ENCODE assay signal across 8 cellular contexts in the genomic region with DNA sequence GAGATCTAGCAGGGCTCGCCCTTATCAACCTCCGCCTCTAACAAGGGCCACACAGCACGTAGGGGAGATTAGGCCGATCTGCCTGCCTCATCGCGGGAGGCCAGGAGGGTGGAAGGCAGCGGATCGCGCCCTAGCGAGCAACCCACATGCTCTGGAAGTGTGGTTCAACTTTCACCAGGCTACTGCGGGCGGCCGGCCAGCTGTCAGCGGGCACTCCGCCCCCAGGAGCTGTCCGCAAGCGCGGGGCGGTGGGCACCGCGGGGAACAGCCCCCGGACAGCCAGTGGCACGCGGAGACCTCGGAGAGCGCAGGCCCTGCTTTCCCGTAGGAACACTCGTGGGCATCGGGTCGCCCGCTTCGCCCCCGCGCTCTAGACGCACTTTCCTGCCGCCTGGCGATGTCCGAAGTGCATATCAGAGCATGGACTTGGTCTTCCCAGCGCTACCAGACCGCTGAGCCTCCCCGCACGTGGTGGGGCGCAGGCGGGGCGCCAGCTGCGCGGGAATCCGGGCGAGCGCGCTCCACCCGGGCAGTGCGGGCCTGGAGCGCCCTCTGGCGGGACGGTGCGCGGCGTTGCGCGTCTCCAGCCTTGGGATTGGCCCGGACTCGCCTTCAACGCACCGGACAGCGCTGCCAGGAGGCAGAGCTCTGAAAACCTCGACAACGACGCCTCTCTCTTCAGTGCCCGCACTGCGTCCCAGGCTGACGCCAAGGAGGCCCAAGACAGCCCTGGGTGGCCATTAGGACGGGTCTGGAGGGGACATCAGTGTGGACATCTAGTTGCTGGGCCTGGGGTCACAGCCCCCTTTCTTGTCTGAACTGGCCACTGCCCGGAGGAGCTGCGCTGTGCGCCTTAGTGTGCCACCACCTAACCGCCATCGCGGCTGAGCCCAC. TPM values are rescaled to one million over a fixed set of nuclear protein-coding genes. Genes with fewer than 3 reads are reported as not detected.
A peak's percentile ranks its signal among the peaks of the same experiment; 100 is the strongest.
DNase-seq lines count a peak whose midpoint lies in the region; ATAC-seq, FAIRE-seq and TF ChIP-seq lines count a peak whose summit lies in the region.

No MANE protein-coding gene starts in this region.

- H3K27me3 ChIP-seq in OCI-LY3 (ENCODE audit: low read depth, low read length) (peaks cover 13% of the 10 kb centered on the region), mucosa of rectum (ENCODE audit: control insufficient read depth in 2 of 2, insufficient read depth in 2 of 2, low read length in 2 of 2) (peaks cover 4 to 5% of the 10 kb centered on the region in 2 donors)

- peaks cover 27% of the 10 kb centered on the region for H3K27me3 Mint-ChIP-seq in activated T-cell treated with anti-CD3 and anti-CD28 coated beads, Interleukin-2, amount 50 U/mL, for 24 hours

- no peak overlapping the region for H3K4me3 ChIP-seq in OCI-LY3 (ENCODE audit: low read length)
- H3K4me3 ChIP-seq in mucosa of rectum (ENCODE audit: low read length in 2 of 2): peak overlapping the region; percentile 51 to 58

- peak overlapping the region; percentile 27 for H3K4me3 Mint-ChIP-seq in activated T-cell treated with anti-CD3 and anti-CD28 coated beads, Interleukin-2, amount 50 U/mL, for 24 hours

- peaks cover 14% of the 10 kb centered on the region for H3K4me1 ChIP-seq in OCI-LY3 (ENCODE audit: low read length)
- peaks cover 18 to 19% of the 10 kb centered on the region in 2 donors for H3K4me1 ChIP-seq in mucosa of rectum (ENCODE audit: control insufficient read depth in 2 of 2, insufficient read depth in 2 of 2, low read length in 2 of 2)

- DNase-seq in DMS53 treated with DMSO at 0.1 percent for 48 hours (lab: John Stamatoyannopoulos, UW; ENCODE audit: unreplicated experiment) (peak; percentile 54), HTR-8/SVneo (ENCODE audit: insufficient read length, low spot score) (peak; percentile 89)
- peak; percentile 92 for DNase-seq in activated T-cell treated with anti-CD3 and anti-CD28 coated beads, Interleukin-2, amount 50 U/mL, for 24 hours
- peak; percentile 48 to 61 for DNase-seq in stimulated activated CD8-positive, alpha-beta memory T cell treated with anti-CD3 and anti-CD28 coated beads, Interleukin-2, amount 100 ng/mL, for 1 hour (ENCODE audit: low read depth in 2 of 2)

- no peaks in the 10 kb centered on the region for H4K20me1 ChIP-seq in OCI-LY3 (ENCODE audit: insufficient read depth, low read length)

- H3K9ac ChIP-seq in OCI-LY3 (ENCODE audit: low read length) (no peak overlapping the region), mucosa of rectum (ENCODE audit: low read depth in 1 of 2, low read length in 2 of 2) (peak overlapping the region; percentile 37 to 38)

- peak; percentile 50 for TF ChIP-seq CTCF in OCI-LY3 (IDR thresholded peaks at IDR 0.05; ENCODE audit: low read depth, low read length)

- H3K4me1 Mint-ChIP-seq in activated T-cell treated with anti-CD3 and anti-CD28 coated beads, Interleukin-2, amount 50 U/mL, for 24 hours (ENCODE audit: low read depth): peaks cover 32% of the 10 kb centered on the region

- no peak overlapping the region for H3K27ac Mint-ChIP-seq in activated T-cell treated with anti-CD3 and anti-CD28 coated beads, Interleukin-2, amount 50 U/mL, for 24 hours

- H3K27ac ChIP-seq in OCI-LY3 (ENCODE audit: low read length): no peak overlapping the region
- no peak overlapping the region for H3K27ac ChIP-seq in mucosa of rectum (ENCODE audit: low read depth in 2 of 2, low read length in 2 of 2)

- peaks cover 8% of the 10 kb centered on the region for H3K36me3 Mint-ChIP-seq in activated T-cell treated with anti-CD3 and anti-CD28 coated beads, Interleukin-2, amount 50 U/mL, for 24 hours (ENCODE audit: low read depth)

- no peak overlapping the region for H2AFZ ChIP-seq in OCI-LY3 (ENCODE audit: low read depth, low read length)

- H3K36me3 ChIP-seq in OCI-LY3 (replicated peaks; ENCODE audit: low read depth, low read length): no peaks in the 10 kb centered on the region
- no peaks in the 10 kb centered on the region for H3K36me3 ChIP-seq in mucosa of rectum (ENCODE audit: control insufficient read depth in 2 of 2, insufficient read depth in 2 of 2, low read length in 2 of 2)

- H3K9me3 Mint-ChIP-seq in activated T-cell treated with anti-CD3 and anti-CD28 coated beads, Interleukin-2, amount 50 U/mL, for 24 hours: no peaks in the 10 kb centered on the region

- ATAC-seq in esophagus mucosa: peak; percentile 83
- ATAC-seq in HG02763 (IDR thresholded peaks at IDR 0.05; ENCODE audit: unreplicated experiment): no peak

- no peaks in the 10 kb centered on the region for H3K9me3 ChIP-seq in OCI-LY3 (ENCODE audit: insufficient read depth, low read length)
- H3K9me3 ChIP-seq in mucosa of rectum (ENCODE audit: control insufficient read depth in 2 of 2, low read length in 2 of 2): no peaks in the 10 kb centered on the region

- FAIRE-seq in HTR-8/SVneo (lab: Jason Lieb, UNC): no peak

- peak overlapping the region; percentile 58 for H3K4me2 ChIP-seq in OCI-LY3 (ENCODE audit: low read length)

- H3K79me2 ChIP-seq in OCI-LY3 (ENCODE audit: low read length): peaks cover 13% of the 10 kb centered on the region

RNA-seq across cellular contexts. Expression of gene ZNHIT3, which starts 3.6 kb away (rescaled TPM):
- 24.4 TPM for total RNA-seq in esophagus mucosa

RNA-seq across cellular contexts. Expression of gene MYO19, which starts 51.8 kb away (rescaled TPM):
- total RNA-seq in esophagus mucosa: 73.3 TPM

RNA-seq across cellular contexts. Expression of gene PIGW, which starts 51.9 kb away (rescaled TPM):
- total RNA-seq in esophagus mucosa: 14.3 TPM
